ENCODE assay signal across 7 cellular contexts in genomic region chr5:123209163-123210013, GRCh38.
DNase-seq lines count a peak whose midpoint lies in the region; ATAC-seq and TF ChIP-seq lines count a peak whose summit lies in the region.

No MANE protein-coding gene starts in this region.

- no peak overlapping the region for H3T11ph ChIP-seq in H9 (ENCODE audit: low read length)

- DNase-seq in mammary epithelial cell (peak; percentile 81), smooth muscle cell (lab: John Stamatoyannopoulos, UW; ENCODE audit: unreplicated experiment) (no peak), adrenal gland (no peak), esophagus muscularis mucosa (ENCODE audit: extremely low spot score) (no peak), H9 (no peak)

- H3K23ac ChIP-seq in H9 (ENCODE audit: insufficient read length, low read depth, low read length): no peak overlapping the region

- no peak overlapping the region for H3K4me3 ChIP-seq in mammary epithelial cell (replicated peaks in 1 of 3; ENCODE audit: insufficient read depth in 1 of 3, low read depth in 2 of 3, low read length in 3 of 3)
- no peak overlapping the region for H3K4me3 ChIP-seq in smooth muscle cell
- no peak overlapping the region for H3K4me3 ChIP-seq in adrenal gland
- no peak overlapping the region for H3K4me3 ChIP-seq in esophagus muscularis mucosa

- H3K27me3 ChIP-seq in mammary epithelial cell (ENCODE audit: insufficient read depth, low read length): no peaks in the 10 kb centered on the region
- no peaks in the 10 kb centered on the region for H3K27me3 ChIP-seq in smooth muscle cell (ENCODE audit: low read depth)
- no peaks in the 10 kb centered on the region for H3K27me3 ChIP-seq in adrenal gland
- no peaks in the 10 kb centered on the region for H3K27me3 ChIP-seq in esophagus muscularis mucosa
- no peaks in the 10 kb centered on the region for H3K27me3 ChIP-seq in H9 (ENCODE audit: insufficient read depth, low read length)

- H3F3A ChIP-seq in smooth muscle cell (ENCODE audit: low read depth): peaks cover 56% of the 10 kb centered on the region

- no peak overlapping the region for H2AK5ac ChIP-seq in H9 (ENCODE audit: insufficient read length, low read length)

- no peaks in the 10 kb centered on the region for H3K9me3 ChIP-seq in mammary epithelial cell (replicated peaks; ENCODE audit: insufficient read depth, low read length)
- H3K9me3 ChIP-seq in smooth muscle cell (replicated peaks; ENCODE audit: low read depth): no peaks in the 10 kb centered on the region
- H3K9me3 ChIP-seq in adrenal gland (replicated peaks in 1 of 3): no peaks in the 10 kb centered on the region
- H3K9me3 ChIP-seq in esophagus muscularis mucosa: no peaks in the 10 kb centered on the region
- no peaks in the 10 kb centered on the region for H3K9me3 ChIP-seq in H9 (ENCODE audit: control insufficient read depth, low read depth, low read length)

- no peaks in the 10 kb centered on the region for H3K27me3 Mint-ChIP-seq in H9 (ENCODE audit: low read depth)

- TF ChIP-seq EP300 in esophagus muscularis mucosa (IDR thresholded peaks at IDR 0.05): no peak

- no peak overlapping the region for H2BK12ac ChIP-seq in H9 (ENCODE audit: insufficient read length, low read depth, low read length)

- no peak overlapping the region for H3K14ac ChIP-seq in H9 (ENCODE audit: insufficient read depth, low read length)

- H3K36me3 ChIP-seq in mammary epithelial cell (ENCODE audit: insufficient read depth, low read length): no peaks in the 10 kb centered on the region
- H3K36me3 ChIP-seq in smooth muscle cell (ENCODE audit: low read depth): no peaks in the 10 kb centered on the region
- no peaks in the 10 kb centered on the region for H3K36me3 ChIP-seq in adrenal gland (replicated peaks in 1 of 2)
- no peaks in the 10 kb centered on the region for H3K36me3 ChIP-seq in esophagus muscularis mucosa

- CTCF ChIA-PET in mammary epithelial cell (lab: Charles Lee; ENCODE audit: low non-redundant PET): no interaction called here

- no peak overlapping the region for H2BK120ac ChIP-seq in H9 (ENCODE audit: low read depth, low read length, poor library complexity, severe bottlenecking)

- TF ChIP-seq CTCF in mammary epithelial cell (conservative IDR thresholded peaks at IDR 0.05 in 1 of 2, IDR thresholded peaks at IDR 0.05 in 1 of 2; ENCODE audit: extremely low read depth in 1 of 2, insufficient read depth in 1 of 2, low read depth in 1 of 2, low read length in 2 of 2): no peak
- no peak for TF ChIP-seq CTCF in smooth muscle cell (IDR thresholded peaks at IDR 0.05; ENCODE audit: borderline replicate concordance, insufficient read depth, poor library complexity, severe bottlenecking)
- TF ChIP-seq CTCF in adrenal gland (IDR thresholded peaks at IDR 0.05): no peak
- no peak for TF ChIP-seq CTCF in esophagus muscularis mucosa (IDR thresholded peaks at IDR 0.05)
- TF ChIP-seq CTCF in H9 (conservative IDR thresholded peaks at IDR 0.05): no peak

- H3K79me1 ChIP-seq in H9 (ENCODE audit: insufficient read depth, low read depth, low read length, poor library complexity, severe bottlenecking): no peaks in the 10 kb centered on the region

- H3K4me1 ChIP-seq in mammary epithelial cell (ENCODE audit: insufficient read depth, low read length): peaks cover 8% of the 10 kb centered on the region
- peaks cover 36% of the 10 kb centered on the region for H3K4me1 ChIP-seq in smooth muscle cell (ENCODE audit: low read depth)
- no peaks in the 10 kb centered on the region for H3K4me1 ChIP-seq in adrenal gland (replicated peaks in 1 of 2)
- H3K4me1 ChIP-seq in esophagus muscularis mucosa: peaks cover 0 to 24% (median 16%) of the 10 kb centered on the region in 4 donors
- H3K4me1 ChIP-seq in H9 (ENCODE audit: insufficient read depth, low read length): no peaks in the 10 kb centered on the region

- H3K27ac ChIP-seq in mammary epithelial cell (ENCODE audit: insufficient read depth, low read depth, low read length) (no peak overlapping the region), smooth muscle cell (ENCODE audit: low read depth) (peak overlapping the region; percentile 100), adrenal gland (no peak overlapping the region), esophagus muscularis mucosa (replicated peaks in 1 of 4) (no peak overlapping the region), H9 (ENCODE audit: insufficient read length, low read depth, low read length) (no peak overlapping the region)

- dilution Hi-C loops in mammary epithelial cell (cut with HindIII; ENCODE audit: low sequenced_read_pairs): no loop called here

- no peak overlapping the region for H4K5ac ChIP-seq in H9 (ENCODE audit: insufficient read length, low read depth, low read length)

- no peak for TF ChIP-seq POLR2A in adrenal gland (IDR thresholded peaks at IDR 0.05)
- TF ChIP-seq POLR2A in esophagus muscularis mucosa (IDR thresholded peaks at IDR 0.05; ENCODE audit: low read depth): no peak

- H2BK5ac ChIP-seq in H9 (ENCODE audit: insufficient read length, low read length): no peak overlapping the region

- H4K20me1 ChIP-seq in mammary epithelial cell (ENCODE audit: insufficient read depth, low read length) (no peaks in the 10 kb centered on the region), smooth muscle cell (ENCODE audit: low read depth) (no peaks in the 10 kb centered on the region), H9 (ENCODE audit: control insufficient read depth, insufficient read depth, insufficient read length) (no peaks in the 10 kb centered on the region)

- in situ Hi-C loops in mammary epithelial cell (cut with MboI; ENCODE audit: low sequenced_read_pairs in 2 of 2): no loop called here

- H4K8ac ChIP-seq in H9 (replicated peaks; ENCODE audit: insufficient read length, low read depth, low read length): no peak overlapping the region

- no peak overlapping the region for H3K9ac ChIP-seq in mammary epithelial cell (ENCODE audit: insufficient read depth, low read length)
- H3K9ac ChIP-seq in smooth muscle cell (ENCODE audit: low read depth): peak overlapping the region; percentile 89
- H3K9ac ChIP-seq in H9 (ENCODE audit: extremely low read depth, insufficient read length, low read length): no peak overlapping the region

- intact Hi-C loops in mammary epithelial cell (cut with micrococcal nuclease) (no loop called here), adrenal gland (cut with DNase I) (no loop called here), esophagus muscularis mucosa (cut with DNase I) (no loop called here)

- no peak overlapping the region for H2BK20ac ChIP-seq in H9 (ENCODE audit: low read depth, low read length, poor library complexity, severe bottlenecking)

- H3K36me3 Mint-ChIP-seq in H9 (ENCODE audit: insufficient read depth in 1 of 3, low read depth in 3 of 3): no peaks in the 10 kb centered on the region; a peak in 1 of 7 replicates

- H3K4ac ChIP-seq in H9 (ENCODE audit: low read depth, low read length): no peak overlapping the region

- no TSS peak for BruUV-seq in mammary epithelial cell (replicated peaks; lab: Mats Ljungman, UMichigan)

- no peak overlapping the region for H4K91ac ChIP-seq in H9 (ENCODE audit: insufficient read length, low read depth, low read length)

- H3K4me2 ChIP-seq in mammary epithelial cell (ENCODE audit: insufficient read depth, low read depth, low read length) (no peak overlapping the region), smooth muscle cell (peak overlapping the region; percentile 82), H9 (ENCODE audit: insufficient read depth, insufficient read length, low read length) (no peak overlapping the region)

- no peak overlapping the region for H2BK15ac ChIP-seq in H9 (ENCODE audit: low read depth, low read length)

- H3K18ac ChIP-seq in H9 (ENCODE audit: insufficient read length, low read depth, low read length): no peak overlapping the region

- H2AFZ ChIP-seq in mammary epithelial cell (ENCODE audit: low read depth, low read length) (no peak overlapping the region), smooth muscle cell (ENCODE audit: low read depth) (no peak overlapping the region), H9 (ENCODE audit: low read length) (no peak overlapping the region)

- no peaks in the 10 kb centered on the region for H3K9me3 Mint-ChIP-seq in H9

- H3K4me3 Mint-ChIP-seq in H9: no peak overlapping the region

- H3K4me1 Mint-ChIP-seq in H9: peaks cover 13 to 18% of the 10 kb centered on the region in 2 experiments

- no peaks in the 10 kb centered on the region for H3K23me2 ChIP-seq in H9 (ENCODE audit: insufficient read length, low read depth, low read length, poor library complexity, severe bottlenecking)

- peak; percentile 84 for ATAC-seq in GM19463 (IDR thresholded peaks at IDR 0.05; ENCODE audit: unreplicated experiment)
- peak; percentile 66 for ATAC-seq in HG03558 (IDR thresholded peaks at IDR 0.05; ENCODE audit: extremely low read depth, unreplicated experiment)

- H3K27ac Mint-ChIP-seq in H9: no peak overlapping the region

- H3K56ac ChIP-seq in H9 (ENCODE audit: insufficient read length, low read depth, low read length): no peak overlapping the region

- 100% methylated on average over 3 of the region's 3 CpGs for WGBS in mammary epithelial cell (ENCODE audit: low coverage, missing lambda C conversion rate)
- 22% methylated on average over 3 of the region's 3 CpGs for WGBS in smooth muscle cell (ENCODE audit: low lambda C conversion rate)
- WGBS in adrenal gland, 4 donors: 66 to 79% (median 70%) methylated on average over 3 of the region's 3 CpGs
- 87% methylated on average over 3 of the region's 3 CpGs for WGBS in esophagus muscularis mucosa
- no CpG with 5 or more reads among the region's 3 CpGs for WGBS in H9 (ENCODE audit: extremely low coverage, insufficient read length, low lambda C conversion rate)

- H3K79me2 ChIP-seq in mammary epithelial cell (ENCODE audit: insufficient read depth, low read length) (no peaks in the 10 kb centered on the region), smooth muscle cell (ENCODE audit: low read depth) (no peaks in the 10 kb centered on the region), H9 (ENCODE audit: insufficient read depth, low read length) (no peaks in the 10 kb centered on the region)
